ENCODE assay signal across 16 cellular contexts in genomic region chr1:84253041-84253440, GRCh38. TPM values are rescaled to one million over a fixed set of nuclear protein-coding genes. Genes with fewer than 3 reads are reported as not detected.
DNase-seq lines count a peak whose midpoint lies in the region; ATAC-seq and TF ChIP-seq lines count a peak whose summit lies in the region.
"Had no signal": no experiment of that assay in that cellular context is flagged by ENCODE, and none has a peak within 500 bp of the region (broad histone marks: within the 10 kb centered on the region; RNA-seq: fewer than 3 reads in every experiment).

No MANE protein-coding gene starts in this region.

- no peak for TF ChIP-seq POLR2A in HCT116 (IDR thresholded peaks at IDR 0.05; ENCODE audit: borderline replicate concordance, extremely low read depth, insufficient read depth, insufficient read length)

- H2AFZ ChIP-seq in HCT116 (ENCODE audit: low read depth, low read length, poor library complexity, severe bottlenecking), result no peak overlapping the region

- intact Hi-C loops in HCT116 (cut with micrococcal nuclease), result loop anchor here (5.0 kb wide), 2 partner anchors 44 to 111 kb away; partner anchors contain the start of gene PRKACB
- intact Hi-C loops in ascending aorta (cut with DNase I), result no loop called here

- BruUV-seq in HCT116 (replicated peaks; lab: Mats Ljungman, UMichigan), result no TSS peak

- H3K9me3 ChIP-seq in HCT116 (ENCODE audit: control insufficient read depth in 1 of 2, insufficient read depth in 1 of 2, low read depth in 1 of 2, low read length in 2 of 2) (no peaks in the 10 kb centered on the region), ascending aorta (peaks cover 0 to 4% of the 10 kb centered on the region in 2 donors)
- H3K9me3 ChIP-seq: esophagus squamous epithelium had no signal

- H3K4me1 Mint-ChIP-seq in activated T-cell treated with anti-CD3 and anti-CD28 coated beads, Interleukin-2, amount 50 U/mL, for 24 hours (ENCODE audit: low read depth), result no peaks in the 10 kb centered on the region
- H3K4me1 Mint-ChIP-seq: activated CD4-positive, alpha-beta T cell treated with anti-CD3 and anti-CD28 coated beads, Interleukin-2, amount 10 ng/mL, durations not matched to agents 7 days and 5 days; activated naive CD8-positive, alpha-beta T cell treated with anti-CD3 and anti-CD28 coated beads, Interleukin-2, amount 10 ng/mL, durations not matched to agents 7 days and 5 days had no signal

- no peaks in the 10 kb centered on the region for H4K20me1 ChIP-seq in HCT116 (ENCODE audit: insufficient read depth)

- no peaks in the 10 kb centered on the region for H3K36me3 Mint-ChIP-seq in activated T-cell treated with anti-CD3 and anti-CD28 coated beads, Interleukin-2, amount 50 U/mL, for 24 hours (ENCODE audit: low read depth)
- H3K36me3 Mint-ChIP-seq: activated naive CD8-positive, alpha-beta T cell treated with anti-CD3 and anti-CD28 coated beads, Interleukin-2, amount 10 ng/mL, durations not matched to agents 7 days and 5 days had no signal

- H3K9me3 Mint-ChIP-seq in activated T-cell treated with anti-CD3 and anti-CD28 coated beads, Interleukin-2, amount 50 U/mL, for 24 hours, result peaks cover 11% of the 10 kb centered on the region

- DNase-seq in HCT116 (ENCODE audit: low read depth, low spot score) (no peak), ascending aorta (ENCODE audit: low spot score in 2 of 2) (no peak), fibroblast of villous mesenchyme (ENCODE audit: low read depth) (peak; percentile 30), substantia nigra (lab: John Stamatoyannopoulos, UW) (no peak)
- DNase-seq in activated T-cell treated with anti-CD3 and anti-CD28 coated beads, Interleukin-2, amount 50 U/mL, for 24 hours, result no peak
- no peak for DNase-seq in NK-92 treated with Interleukin-12 subunit alpha and Interleukin-12 subunit beta, amount 100 ng/mL, for 24 hours (lab: John Stamatoyannopoulos, UW)
- no peak for DNase-seq in stimulated activated naive CD8-positive, alpha-beta T cell treated with anti-CD3 and anti-CD28 coated beads, Interleukin-15, Interleukin-2, amounts not matched to agents 100 U/mL and 50 U/mL, for 24 hours
- DNase-seq: activated CD4-positive, alpha-beta T cell treated with anti-CD3 and anti-CD28 coated beads, Interleukin-2, amount 10 ng/mL, durations not matched to agents 7 days and 5 days; activated naive CD8-positive, alpha-beta T cell treated with anti-CD3 and anti-CD28 coated beads, Interleukin-2, amount 10 ng/mL, durations not matched to agents 7 days and 5 days; esophagus squamous epithelium; NCI-H1092 treated with DMSO at 0.1 percent for 48 hours; SK-N-SH had no signal

- no peaks in the 10 kb centered on the region for H3K27me3 ChIP-seq in HCT116 (ENCODE audit: insufficient read depth, low read length)
- H3K27me3 ChIP-seq in ascending aorta, result no peaks in the 10 kb centered on the region
- H3K27me3 ChIP-seq: esophagus squamous epithelium, left lung had no signal

- H3K9me2 ChIP-seq in HCT116 (ENCODE audit: insufficient read depth), result no peaks in the 10 kb centered on the region
- H3K9me2 ChIP-seq: SK-N-SH had no signal

- RAD21 ChIA-PET in HCT116 (lab: Charles Lee; ENCODE audit: low non-redundant PET in 1 of 2, low total read pairs in 2 of 2, uncharacterized antibody in 2 of 2, unreplicated experiment in 2 of 2), result interaction anchor here in 1 of 2 experiments (0.9 kb wide), 1 partner anchor 181 kb away, joined by 3 read pairs; no protein-coding TSS in a partner anchor

- H3K79me2 ChIP-seq in HCT116 (ENCODE audit: insufficient read depth, low read length), result no peaks in the 10 kb centered on the region

- no peaks in the 10 kb centered on the region for H3K27me3 Mint-ChIP-seq in activated T-cell treated with anti-CD3 and anti-CD28 coated beads, Interleukin-2, amount 50 U/mL, for 24 hours
- H3K27me3 Mint-ChIP-seq: activated CD4-positive, alpha-beta T cell treated with anti-CD3 and anti-CD28 coated beads, Interleukin-2, amount 10 ng/mL, durations not matched to agents 7 days and 5 days; IgD-negative memory B cell; progenitor cell of endocrine pancreas had no signal

- H3K4me1 ChIP-seq in HCT116 (ENCODE audit: control insufficient read depth in 1 of 2, insufficient read depth in 2 of 2, low read length in 2 of 2) (peaks cover 39 to 47% of the 10 kb centered on the region in 2 experiments), ascending aorta (peaks cover 4 to 8% of the 10 kb centered on the region in 2 donors)
- H3K4me1 ChIP-seq: left lung had no signal

- ATAC-seq in HCT116 (0 out of 2 replicates have a peak, but pooled peaks have one; percentile 3), HG02938 (IDR thresholded peaks at IDR 0.05; ENCODE audit: unreplicated experiment) (no peak)
- no peak for ATAC-seq in stimulated activated naive CD8-positive, alpha-beta T cell treated with anti-CD3 and anti-CD28 coated beads, Interleukin-15, Interleukin-2, amounts not matched to agents 100 U/mL and 50 U/mL, for 24 hours

- TF ChIP-seq CTCF in HCT116 (IDR thresholded peaks at IDR 0.05 in 2 of 3, conservative IDR thresholded peaks at IDR 0.05 in 1 of 3; ENCODE audit: borderline replicate concordance in 1 of 3, insufficient read depth in 1 of 3, low read depth in 2 of 3, low read length in 2 of 3) (no peak), ascending aorta (IDR thresholded peaks at IDR 0.05) (no peak), fibroblast of villous mesenchyme (IDR thresholded peaks at IDR 0.05; ENCODE audit: insufficient read depth, low read depth, low read length) (no peak)

- TF ChIP-seq RAD21 in HCT116 (IDR thresholded peaks at IDR 0.05; ENCODE audit: low read depth), result no peak

- no peak overlapping the region for H3K4me3 Mint-ChIP-seq in activated T-cell treated with anti-CD3 and anti-CD28 coated beads, Interleukin-2, amount 50 U/mL, for 24 hours
- H3K4me3 Mint-ChIP-seq: activated CD4-positive, alpha-beta T cell treated with anti-CD3 and anti-CD28 coated beads, Interleukin-2, amount 10 ng/mL, durations not matched to agents 7 days and 5 days; activated naive CD8-positive, alpha-beta T cell treated with anti-CD3 and anti-CD28 coated beads, Interleukin-2, amount 10 ng/mL, durations not matched to agents 7 days and 5 days; IgD-negative memory B cell had no signal

- H3K36me3 ChIP-seq in HCT116 (ENCODE audit: control insufficient read depth in 1 of 2, insufficient read depth in 2 of 2, low read length in 2 of 2) (0 out of 4 replicates have a peak, but pooled peaks cover 0 to 3% of the 10 kb centered on the region in 2 experiments), ascending aorta (no peaks in the 10 kb centered on the region)
- H3K36me3 ChIP-seq: esophagus squamous epithelium, left lung had no signal

- H3K4me3 ChIP-seq in HCT116 (replicated peaks in 1 of 2; ENCODE audit: low read depth in 1 of 2, low read length in 2 of 2) (no peak overlapping the region), ascending aorta (no peak overlapping the region), fibroblast of villous mesenchyme (ENCODE audit: low read depth, low read length) (no peak overlapping the region)
- H3K4me3 ChIP-seq: esophagus squamous epithelium, left lung had no signal

- peak overlapping the region; percentile 67 for H3K4me2 ChIP-seq in HCT116 (ENCODE audit: low read length)
- H3K4me2 ChIP-seq: SK-N-SH had no signal

- no peak overlapping the region for H3K27ac Mint-ChIP-seq in activated T-cell treated with anti-CD3 and anti-CD28 coated beads, Interleukin-2, amount 50 U/mL, for 24 hours
- H3K27ac Mint-ChIP-seq: activated CD4-positive, alpha-beta T cell treated with anti-CD3 and anti-CD28 coated beads, Interleukin-2, amount 10 ng/mL, durations not matched to agents 7 days and 5 days; activated naive CD8-positive, alpha-beta T cell treated with anti-CD3 and anti-CD28 coated beads, Interleukin-2, amount 10 ng/mL, durations not matched to agents 7 days and 5 days; IgD-negative memory B cell; progenitor cell of endocrine pancreas had no signal

- POLR2A ChIA-PET in HCT116 (lab: Charles Lee), result interaction anchor here (0.9 to 2.1 kb wide), 7 partner anchors 13 to 109 kb away, joined by 3 to 11 read pairs (median 3); partner anchors contain the start of genes PRKACB and SAMD13

- H3K27ac ChIP-seq in HCT116 (ENCODE audit: low read depth, low read length) (peak overlapping the region; percentile 74), ascending aorta (peak overlapping the region; percentile 71 to 72), substantia nigra (ENCODE audit: low read depth, low read length, poor library complexity, severe bottlenecking) (peak overlapping the region; percentile 88)
- H3K27ac ChIP-seq: left lung had no signal

- CTCF ChIA-PET in HCT116 (lab: Charles Lee), result no interaction called here

- H3K9ac ChIP-seq in HCT116 (ENCODE audit: low read length), result peak overlapping the region; percentile 46
- H3K9ac ChIP-seq: SK-N-SH had no signal

TF ChIP-seq in HCT116, 20 proteins besides CTCF, POLR2A, EP300 and RAD21:
- TF ChIP-seq EGR1 (IDR thresholded peaks at IDR 0.05; ENCODE audit: low read depth), result no peak
- 0 out of 2 replicates have a peak, but pooled peaks have one; percentile 25 for TF ChIP-seq CBX3 (IDR thresholded peaks at IDR 0.05; ENCODE audit: low read depth)

RNA-seq across cellular contexts. Expression of gene SAMD13, which starts 48.5 kb away (rescaled TPM):
- 14.9 TPM for total RNA-seq in HCT116 (2021; ENCODE audit: unreplicated experiment)
- 4.8 and 7.6 TPM in 2 replicates for polyA plus RNA-seq in HCT116 (2012)
- total RNA-seq in ascending aorta, result not detected
- under 0.01 and 0.64 TPM in 2 replicates for total RNA-seq in fibroblast of villous mesenchyme
- polyA plus RNA-seq: IgD-negative memory B cell had no signal
